In the genomic region with DNA sequence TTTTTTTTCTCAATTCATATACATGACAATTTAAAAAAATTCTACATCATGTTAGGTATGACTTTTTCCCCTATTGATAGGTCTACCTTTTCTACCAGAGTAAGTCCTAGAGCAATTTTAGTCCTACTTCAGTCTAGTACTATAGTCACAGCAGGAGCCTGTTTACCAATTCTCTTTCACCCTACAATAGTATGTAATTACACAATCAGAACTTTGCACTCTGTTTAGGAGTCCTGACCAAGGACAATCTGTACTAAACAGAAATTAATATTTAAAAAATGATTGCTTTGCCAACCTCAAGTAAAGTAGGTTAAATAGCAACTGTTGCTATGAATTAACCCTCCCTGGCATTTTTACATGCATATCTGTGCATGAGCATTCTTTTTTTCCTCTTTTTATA, we compare ENCODE assay signal across 28 cellular contexts. TPM values are rescaled to one million over a fixed set of nuclear protein-coding genes. Genes with fewer than 3 reads are reported as not detected.
"Had no signal": no experiment of that assay in that cellular context is flagged by ENCODE, and none has a peak within 500 bp of the region (broad histone marks: within the 10 kb centered on the region; RNA-seq: fewer than 3 reads in every experiment).

No MANE protein-coding gene starts in this region.

- H3K27ac Mint-ChIP-seq: dendritic cell treated with granulocyte-macrophage colony-stimulating factor and Interleukin-4, amounts not matched to agents 40 ng/mL and 50 ng/mL, for 4 days; effector memory CD8-positive, alpha-beta T cell; memory B cell; mesothelial cell of epicardium; naive thymus-derived CD4-positive, alpha-beta T cell; neural progenitor cell; stimulated activated naive B cell treated with anti-CD40 and anti-IgM and Interleukin-4, amounts not matched to agents 10 μg/mL and 1 μg/mL and 100 μg/mL, for 72 hours; stimulated activated naive CD8-positive, alpha-beta T cell treated with anti-CD3 and anti-CD28 coated beads, Interleukin-15, Interleukin-2, amounts not matched to agents 100 ng/mL and 50 ng/mL, for 24 hours had no signal

- H3K36me3 ChIP-seq: colonic mucosa, gastrocnemius medialis, left ventricle myocardium inferior, neural progenitor cell, prostate gland, suprapubic skin, transverse colon had no signal

- H3K4me3 ChIP-seq: colonic mucosa, gastrocnemius medialis, left ventricle myocardium inferior, lung, mucosa of descending colon, neural progenitor cell, prostate gland, skin epidermis, suprapubic skin, transverse colon had no signal

- H3K9me3 Mint-ChIP-seq: central memory CD8-positive, alpha-beta T cell; dendritic cell treated with granulocyte-macrophage colony-stimulating factor and Interleukin-4, amounts not matched to agents 40 ng/mL and 50 ng/mL, for 4 days; effector memory CD8-positive, alpha-beta T cell; mesothelial cell of epicardium; neural progenitor cell; stimulated activated naive B cell treated with anti-CD40 and anti-IgM and Interleukin-4, amounts not matched to agents 10 μg/mL and 1 μg/mL and 100 μg/mL, for 72 hours; stimulated activated naive CD8-positive, alpha-beta T cell treated with anti-CD3 and anti-CD28 coated beads, Interleukin-15, Interleukin-2, amounts not matched to agents 100 ng/mL and 50 ng/mL, for 24 hours had no signal

- H3K4me1 Mint-ChIP-seq: central memory CD8-positive, alpha-beta T cell; memory B cell; mesothelial cell of epicardium; nephron; neural progenitor cell; stimulated activated naive B cell treated with anti-CD40 and anti-IgM and Interleukin-4, amounts not matched to agents 10 μg/mL and 1 μg/mL and 100 μg/mL, for 72 hours had no signal

- H3K27me3 Mint-ChIP-seq: stimulated activated naive B cell treated with anti-CD40 and anti-IgM and Interleukin-4, amounts not matched to agents 10 μg/mL and 1 μg/mL and 100 μg/mL, for 72 hours had no signal

- DNase-seq: colonic mucosa; effector memory CD8-positive, alpha-beta T cell; foreskin fibroblast; gastrocnemius medialis; head of caudate nucleus; left ventricle myocardium inferior; mucosa of descending colon; naive thymus-derived CD4-positive, alpha-beta T cell; right cardiac atrium; stimulated activated CD4-positive, alpha-beta T cell treated with anti-CD3 and anti-CD28 coated beads, Interleukin-15, amount 100 ng/mL, for 24 hours; stimulated activated CD4-positive, alpha-beta T cell treated with anti-CD3 and anti-CD28 coated beads, Interleukin-2, amount 100 ng/mL, for 48 hours; stimulated activated naive B cell treated with anti-CD40 and anti-IgM and Interleukin-4, amounts not matched to agents 10 μg/mL and 1 μg/mL and 100 μg/mL, for 72 hours; transverse colon had no signal

- H3K27ac ChIP-seq: colonic mucosa, gastrocnemius medialis, left ventricle myocardium inferior, neural progenitor cell, prostate gland, skin epidermis, suprapubic skin, transverse colon had no signal

- ATAC-seq: effector memory CD8-positive, alpha-beta T cell; gastrocnemius medialis; mucosa of descending colon; naive thymus-derived CD4-positive, alpha-beta T cell; right cardiac atrium; stimulated activated naive B cell treated with anti-CD40 and anti-IgM and Interleukin-4, amounts not matched to agents 10 μg/mL and 1 μg/mL and 100 μg/mL, for 72 hours had no signal

- H3K4me3 Mint-ChIP-seq: central memory CD8-positive, alpha-beta T cell; dendritic cell treated with granulocyte-macrophage colony-stimulating factor and Interleukin-4, amounts not matched to agents 40 ng/mL and 50 ng/mL, for 4 days; effector memory CD8-positive, alpha-beta T cell; memory B cell; mesothelial cell of epicardium; naive thymus-derived CD4-positive, alpha-beta T cell; nephron; neural progenitor cell; stimulated activated naive B cell treated with anti-CD40 and anti-IgM and Interleukin-4, amounts not matched to agents 10 μg/mL and 1 μg/mL and 100 μg/mL, for 72 hours; stimulated activated naive CD8-positive, alpha-beta T cell treated with anti-CD3 and anti-CD28 coated beads, Interleukin-15, Interleukin-2, amounts not matched to agents 100 ng/mL and 50 ng/mL, for 24 hours had no signal

- H3K9me3 ChIP-seq: colonic mucosa, gastrocnemius medialis, mucosa of descending colon, prostate gland, suprapubic skin, transverse colon had no signal

- H3K36me3 Mint-ChIP-seq: memory B cell; mesothelial cell of epicardium; naive thymus-derived CD4-positive, alpha-beta T cell; neural progenitor cell; stimulated activated naive B cell treated with anti-CD40 and anti-IgM and Interleukin-4, amounts not matched to agents 10 μg/mL and 1 μg/mL and 100 μg/mL, for 72 hours had no signal

- H3K4me1 ChIP-seq: colonic mucosa, left ventricle myocardium inferior, prostate gland had no signal

- H3K27me3 ChIP-seq: colonic mucosa, gastrocnemius medialis, neural progenitor cell, suprapubic skin, transverse colon had no signal

RNA-seq across cellular contexts. Expression of a gene that starts 0.8 kb away (rescaled TPM):
- total RNA-seq: chondrocyte; glomerular endothelial cell; left ventricle myocardium inferior; lung; mesothelial cell of epicardium; mucosa of descending colon; naive thymus-derived CD4-positive, alpha-beta T cell; osteoblast; prostate gland; transverse colon; urinary bladder had no signal
